ENCODE assay signal across 8 cellular contexts in genomic region chr1:157137773-157138219, GRCh38. TPM values are rescaled to one million over a fixed set of nuclear protein-coding genes. Genes with fewer than 3 reads are reported as not detected.
DNase-seq lines count a peak whose midpoint lies in the region; ATAC-seq, FAIRE-seq and TF ChIP-seq lines count a peak whose summit lies in the region.

No MANE protein-coding gene starts in this region.

- H3K27ac ChIP-seq in BLaER1 (peak overlapping the region; percentile 94), H9 (ENCODE audit: insufficient read length, low read depth, low read length) (no peak overlapping the region), right atrium auricular region (peak overlapping the region; percentile 98), small intestine (ENCODE audit: low read depth in 1 of 2, low read length in 1 of 2) (peak overlapping the region; percentile 99 to 100)

- no peak overlapping the region for H4K8ac ChIP-seq in H9 (replicated peaks; ENCODE audit: insufficient read length, low read depth, low read length)

- no peak overlapping the region for H2AFZ ChIP-seq in H9 (ENCODE audit: low read length)

- peaks cover 10% of the 10 kb centered on the region; the same call in 1 of the 2 replicates for H3K79me2 ChIP-seq in H9 (ENCODE audit: insufficient read depth, low read length)

- H3K23ac ChIP-seq in H9 (ENCODE audit: insufficient read length, low read depth, low read length), result no peak overlapping the region

- H3K4me3 ChIP-seq in BLaER1 (peak overlapping the region; percentile 91), right atrium auricular region (peak overlapping the region; percentile 97 to 98), small intestine (ENCODE audit: low read depth in 1 of 2, low read length in 2 of 2) (peak overlapping the region; percentile 64 to 100)

- DNase-seq in H9, result no peak
- DNase-seq in activated B cell treated with CpG ODN at 0.5 μM for 24 hours, result no peak
- DNase-seq in right atrium auricular region (ENCODE audit: low spot score), result no peak
- no peak for DNase-seq in small intestine
- no peak for DNase-seq in activated effector memory CD4-positive, alpha-beta T cell treated with anti-CD3 and anti-CD28 coated beads, Interleukin-2, amount 50 U/mL, for 16 hours
- no peak for DNase-seq in GM19239 (ENCODE audit: insufficient read length, low spot score)
- DNase-seq in HTR-8/SVneo (ENCODE audit: insufficient read length, low spot score), result no peak

- H3K4me3 Mint-ChIP-seq in H9 (peak overlapping the region; percentile 94 to 95), activated B cell treated with CpG ODN at 0.5 μM for 24 hours (peak overlapping the region; percentile 94)

- no peaks in the 10 kb centered on the region for H3K27me3 ChIP-seq in BLaER1
- peaks cover 3% of the 10 kb centered on the region; the same call in 1 of the 2 replicates for H3K27me3 ChIP-seq in H9 (ENCODE audit: insufficient read depth, low read length)
- H3K27me3 ChIP-seq in right atrium auricular region, result no peaks in the 10 kb centered on the region
- H3K27me3 ChIP-seq in small intestine (ENCODE audit: control insufficient read depth in 2 of 2, insufficient read depth in 2 of 2, low read length in 2 of 2), result no peaks in the 10 kb centered on the region

- H4K5ac ChIP-seq in H9 (ENCODE audit: insufficient read length, low read depth, low read length), result no peak overlapping the region

- no peak overlapping the region for H4K91ac ChIP-seq in H9 (ENCODE audit: insufficient read length, low read depth, low read length)

- peaks cover 53% of the 10 kb centered on the region for H3K4me1 ChIP-seq in BLaER1
- peaks cover 4% of the 10 kb centered on the region; the same call in 1 of the 2 replicates for H3K4me1 ChIP-seq in H9 (ENCODE audit: insufficient read depth, low read length)
- peaks cover 0 to 29% of the 10 kb centered on the region in 2 donors for H3K4me1 ChIP-seq in right atrium auricular region
- H3K4me1 ChIP-seq in small intestine (ENCODE audit: control insufficient read depth in 2 of 2, insufficient read depth in 1 of 2, low read depth in 1 of 2, low read length in 1 of 2), result peaks cover 7 to 9% of the 10 kb centered on the region in 2 donors

- peaks cover 52% of the 10 kb centered on the region for H4K20me1 ChIP-seq in BLaER1
- H4K20me1 ChIP-seq in H9 (ENCODE audit: control insufficient read depth, insufficient read depth, insufficient read length), result no peaks in the 10 kb centered on the region

- ATAC-seq in activated B cell treated with CpG ODN at 0.5 μM for 24 hours (ENCODE audit: low read depth), result peak; percentile 26

- TF ChIP-seq CTCF in H9 (conservative IDR thresholded peaks at IDR 0.05) (no peak), activated B cell treated with CpG ODN at 0.5 μM for 24 hours (IDR thresholded peaks at IDR 0.05) (no peak), right atrium auricular region (IDR thresholded peaks at IDR 0.05) (no peak)

- no peak for FAIRE-seq in small intestine (lab: Jason Lieb, UNC)
- FAIRE-seq in GM19239 (lab: Jason Lieb, UNC), result no peak
- FAIRE-seq in HTR-8/SVneo (lab: Jason Lieb, UNC), result no peak

- H3K56ac ChIP-seq in H9 (ENCODE audit: insufficient read length, low read depth, low read length), result no peak overlapping the region

- H3K23me2 ChIP-seq in H9 (ENCODE audit: insufficient read length, low read depth, low read length, poor library complexity, severe bottlenecking), result peaks cover 13% of the 10 kb centered on the region

- POLR2A ChIA-PET in activated B cell treated with CpG ODN at 0.5 μM for 24 hours (lab: Charles Lee), result interaction anchor here (0.6 to 1.5 kb wide), 6 partner anchors 12 to 58 kb away, joined by 3 to 7 read pairs (median 6); no protein-coding TSS in a partner anchor

- H3K18ac ChIP-seq in H9 (ENCODE audit: insufficient read length, low read depth, low read length), result no peak overlapping the region

- H2BK12ac ChIP-seq in H9 (ENCODE audit: insufficient read length, low read depth, low read length), result no peak overlapping the region

- H2AK5ac ChIP-seq in H9 (ENCODE audit: insufficient read length, low read length), result no peak overlapping the region

- intact Hi-C loops in activated B cell treated with CpG ODN at 0.5 μM for 24 hours (cut with micrococcal nuclease), result loop anchor here (2.0 kb wide), 1 partner anchor 31 kb away; no protein-coding TSS in a partner anchor

- H2BK120ac ChIP-seq in H9 (ENCODE audit: low read depth, low read length, poor library complexity, severe bottlenecking), result no peak overlapping the region

- H3K4me2 ChIP-seq in BLaER1 (peak overlapping the region; percentile 96), H9 (ENCODE audit: insufficient read depth, insufficient read length, low read length) (peak overlapping the region; percentile 91)

- H3K9ac ChIP-seq in BLaER1 (peak overlapping the region; percentile 88), H9 (ENCODE audit: extremely low read depth, insufficient read length, low read length) (peak overlapping the region; percentile 57)

- H3K36me3 Mint-ChIP-seq in H9 (ENCODE audit: insufficient read depth in 1 of 3, low read depth in 3 of 3) (peaks cover 23 to 36% (median 35%) of the 10 kb centered on the region in 3 experiments; a peak in 6 of 7 replicates), activated B cell treated with CpG ODN at 0.5 μM for 24 hours (ENCODE audit: low read depth) (peaks cover 45% of the 10 kb centered on the region)

- no peak overlapping the region for H3K4ac ChIP-seq in H9 (ENCODE audit: low read depth, low read length)

- CTCF ChIA-PET in activated B cell treated with CpG ODN at 0.5 μM for 24 hours (lab: Charles Lee), result interaction anchor here (0.5 to 2.5 kb wide), 2 partner anchors 47 to 701 kb away, joined by 3 to 10 read pairs; no protein-coding TSS in a partner anchor

- no peak overlapping the region for H2BK5ac ChIP-seq in H9 (ENCODE audit: insufficient read length, low read length)

- H2BK20ac ChIP-seq in H9 (ENCODE audit: low read depth, low read length, poor library complexity, severe bottlenecking), result no peak overlapping the region

- peaks cover 50 to 54% of the 10 kb centered on the region in 2 experiments for H3K4me1 Mint-ChIP-seq in H9
- peaks cover 46% of the 10 kb centered on the region for H3K4me1 Mint-ChIP-seq in activated B cell treated with CpG ODN at 0.5 μM for 24 hours

- H3K9me3 Mint-ChIP-seq in H9, result no peaks in the 10 kb centered on the region
- no peaks in the 10 kb centered on the region for H3K9me3 Mint-ChIP-seq in activated B cell treated with CpG ODN at 0.5 μM for 24 hours

- peak overlapping the region; percentile 54 for H3K14ac ChIP-seq in H9 (ENCODE audit: insufficient read depth, low read length)

- H3K27me3 Mint-ChIP-seq in H9 (ENCODE audit: low read depth) (no peaks in the 10 kb centered on the region), activated B cell treated with CpG ODN at 0.5 μM for 24 hours (no peaks in the 10 kb centered on the region)

- no CpG with 5 or more reads among the region's 24 CpGs for WGBS in H9 (ENCODE audit: extremely low coverage, insufficient read length, low lambda C conversion rate)
- WGBS in small intestine, 3 donors, result 0% methylated on average over 22 to 24 of the region's 24 CpGs

- H3K36me3 ChIP-seq in BLaER1, result peaks cover 35% of the 10 kb centered on the region
- H3K36me3 ChIP-seq in right atrium auricular region, result peaks cover 31% of the 10 kb centered on the region
- H3K36me3 ChIP-seq in small intestine (ENCODE audit: control insufficient read depth in 2 of 2, insufficient read depth in 2 of 2, low read length in 2 of 2), result peaks cover 4 to 15% of the 10 kb centered on the region in 2 donors

- H3K27ac Mint-ChIP-seq in H9 (peak overlapping the region; percentile 93 to 97 (median 95); a peak in 5 of 7 replicates), activated B cell treated with CpG ODN at 0.5 μM for 24 hours (peak overlapping the region; percentile 84)

- H2BK15ac ChIP-seq in H9 (ENCODE audit: low read depth, low read length), result no peak overlapping the region

- H3K9me3 ChIP-seq in BLaER1 (no peaks in the 10 kb centered on the region), H9 (ENCODE audit: control insufficient read depth, low read depth, low read length) (no peaks in the 10 kb centered on the region), right atrium auricular region (no peaks in the 10 kb centered on the region), small intestine (ENCODE audit: control insufficient read depth, low read depth) (no peaks in the 10 kb centered on the region)

- H3K79me1 ChIP-seq in H9 (ENCODE audit: insufficient read depth, low read depth, low read length, poor library complexity, severe bottlenecking), result peaks cover 10% of the 10 kb centered on the region

- H3T11ph ChIP-seq in H9 (ENCODE audit: low read length), result no peak overlapping the region

RNA-seq across cellular contexts. Expression of gene ETV3, which starts 0.4 kb away (rescaled TPM):
- 36.3 and 36.4 TPM in 2 replicates for total RNA-seq in H9 (2021)
- total RNA-seq in activated B cell treated with CpG ODN at 0.5 μM for 24 hours, result 26.6 and 31.3 TPM in 2 replicates
- total RNA-seq in right atrium auricular region, result 10 to 100 TPM in 1 of 2 donors, 1 to 10 TPM in 1; 9.0 to 12.0 TPM
- polyA plus RNA-seq in small intestine, result 10 to 100 TPM; 10.3 to 17.7 (median 11.3) TPM

RNA-seq across cellular contexts. Expression of gene ETV3L, which starts 38.2 kb away (rescaled TPM):
- 0.75 and 0.96 TPM in 2 replicates for total RNA-seq in H9 (2021)
- 0.29 TPM in 1 of 2 replicates, not detected in the other for total RNA-seq in activated B cell treated with CpG ODN at 0.5 μM for 24 hours
- not detected for total RNA-seq in right atrium auricular region
- not detected for polyA plus RNA-seq in small intestine
